In genomic region chr1:150511985-150512660, GRCh38 we compare ENCODE assay signal across 1 cellular context.
TF ChIP-seq lines count a peak whose summit lies in the region.

No MANE protein-coding gene starts in this region.

TF ChIP-seq in H1, 55 proteins besides CTCF, POLR2A, EP300 and RAD21:
- no peak for TF ChIP-seq GTF2F1 (IDR thresholded peaks at IDR 0.05; ENCODE audit: borderline replicate concordance, low read depth, low read length)
- no peak for TF ChIP-seq KDM1A (IDR thresholded peaks at IDR 0.05; ENCODE audit: borderline replicate concordance, low read length)
- TF ChIP-seq HDAC6 (IDR thresholded peaks at IDR 0.05; ENCODE audit: low read depth, low read length): no peak
- no peak for TF ChIP-seq GABPA (IDR thresholded peaks at IDR 0.05; ENCODE audit: borderline replicate concordance, insufficient read depth, low read length)
- no peak for TF ChIP-seq RFX5 (IDR thresholded peaks at IDR 0.05; ENCODE audit: borderline replicate concordance, low read depth, low read length)
- no peak for TF ChIP-seq NRF1 (IDR thresholded peaks at IDR 0.05; ENCODE audit: low read depth, low read length)
- no peak for TF ChIP-seq ATF3 (IDR thresholded peaks at IDR 0.05; ENCODE audit: insufficient read depth, low read depth, low read length)
- no peak for TF ChIP-seq CEBPB (IDR thresholded peaks at IDR 0.05; ENCODE audit: low read depth, low read length)
- no peak for TF ChIP-seq ATF2 (IDR thresholded peaks at IDR 0.05; ENCODE audit: low read length)
- no peak for TF ChIP-seq ZNF274 (IDR thresholded peaks at IDR 0.05; ENCODE audit: borderline replicate concordance, extremely low read depth, low read length)
- TF ChIP-seq RXRA (IDR thresholded peaks at IDR 0.05; ENCODE audit: insufficient read depth, low read depth, low read length): no peak
TF ChIP-seq in H1: peak in this region for 0.
